8 cellular contexts compared by ENCODE assay signal in the genomic region with DNA sequence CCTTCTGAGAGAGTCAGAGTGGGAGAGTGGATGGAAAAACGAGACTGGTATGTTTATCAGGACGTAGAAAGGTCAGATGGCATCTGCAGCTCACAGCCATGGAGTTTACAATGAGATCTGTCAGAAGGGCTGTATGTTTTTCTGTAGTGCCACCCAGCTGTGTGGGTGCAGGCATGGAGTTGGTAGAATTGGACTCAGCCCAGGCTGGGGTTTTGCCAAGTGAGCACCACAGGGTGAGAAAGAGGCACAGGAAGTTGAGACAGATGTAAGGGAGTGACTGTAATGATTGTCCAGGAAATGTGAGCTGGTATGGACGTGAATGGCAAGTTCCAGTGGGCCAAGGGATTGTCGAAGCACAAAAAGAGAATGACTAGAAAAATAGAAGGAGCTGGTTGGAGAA. TPM values are rescaled to one million over a fixed set of nuclear protein-coding genes. Genes with fewer than 3 reads are reported as not detected.
DNase-seq lines count a peak whose midpoint lies in the region; ATAC-seq, FAIRE-seq and TF ChIP-seq lines count a peak whose summit lies in the region.

No MANE protein-coding gene starts in this region.

- peaks cover 54 to 56% of the 10 kb centered on the region in 2 experiments for H3K4me1 ChIP-seq in neutrophil (ENCODE audit: control insufficient read depth in 1 of 2, insufficient read depth in 1 of 2, low read depth in 1 of 2, low read length in 1 of 2)

- no peaks in the 10 kb centered on the region for H3K27me3 ChIP-seq in neutrophil

- peaks cover 58% of the 10 kb centered on the region for H3K4me1 Mint-ChIP-seq in central memory CD8-positive, alpha-beta T cell

- FAIRE-seq in GM19239 (lab: Jason Lieb, UNC) = no peak

- peak; percentile 40 for ATAC-seq in central memory CD8-positive, alpha-beta T cell (replicated peaks; ENCODE audit: extremely low read depth, poor library complexity, severe bottlenecking)
- no peak for ATAC-seq in omental fat pad (ENCODE audit: low FRiP score)

- H3K4me3 Mint-ChIP-seq in central memory CD8-positive, alpha-beta T cell = peak overlapping the region; percentile 17

- TF ChIP-seq CTCF in neutrophil (IDR thresholded peaks at IDR 0.05) (no peak), omental fat pad (IDR thresholded peaks at IDR 0.05) (no peak)

- no peak overlapping the region for H3K4me3 ChIP-seq in neutrophil (ENCODE audit: low read depth in 1 of 2, low read length in 1 of 2)

- no peaks in the 10 kb centered on the region for H3K27me3 Mint-ChIP-seq in central memory CD8-positive, alpha-beta T cell

- peak overlapping the region; percentile 62 for H3K27ac ChIP-seq in neutrophil

- peak; percentile 83 for DNase-seq in HT-29 (ENCODE audit: low spot score)
- peak; percentile 70 for DNase-seq in SKM-1 treated with dmso at 0.1 percent for 144 hours (lab: John Stamatoyannopoulos, UW; ENCODE audit: unreplicated experiment)
- peak in 1 of 2 donors; percentile 58 for DNase-seq in central memory CD8-positive, alpha-beta T cell (ENCODE audit: low spot score in 2 of 2)
- DNase-seq in DMS153 (lab: John Stamatoyannopoulos, UW) = no peak
- no peak for DNase-seq in NCI-H82 treated with DMSO at 0.1 percent for 48 hours (lab: John Stamatoyannopoulos, UW; ENCODE audit: unreplicated experiment)
- no peak for DNase-seq in omental fat pad (ENCODE audit: low spot score)
- no peak for DNase-seq in GM19239 (ENCODE audit: insufficient read length, low spot score)

- no peaks in the 10 kb centered on the region for H3K9me3 ChIP-seq in neutrophil

- peaks cover 1% of the 10 kb centered on the region for H3K36me3 Mint-ChIP-seq in central memory CD8-positive, alpha-beta T cell (ENCODE audit: insufficient read depth)

- no peaks in the 10 kb centered on the region for H3K9me3 Mint-ChIP-seq in central memory CD8-positive, alpha-beta T cell

- H3K27ac Mint-ChIP-seq in central memory CD8-positive, alpha-beta T cell (ENCODE audit: low read depth) = peak overlapping the region; percentile 47

- H3K36me3 ChIP-seq in neutrophil = no peaks in the 10 kb centered on the region

RNA-seq across cellular contexts. Expression of a gene that starts 9.1 kb away (rescaled TPM):
- 116 and 148 TPM in 2 replicates for total RNA-seq in HT-29 (2014; rRNA removed; shearing (Covaris generic))
- 100 to 1,000 TPM in 1 of 4 donors, 10 to 100 TPM in 3; 48.2 to 138 (median 62.8) TPM for total RNA-seq in omental fat pad

RNA-seq across cellular contexts. Expression of a gene that starts 9.6 kb away (rescaled TPM):
- total RNA-seq in HT-29 (2014; rRNA removed; shearing (Covaris generic)) = 13.2 and 17.6 TPM in 2 replicates
- 1 to 10 TPM in 1 of 4 donors, under 1 TPM in 3; 0.56 to 1.2 (median 0.77) TPM for total RNA-seq in omental fat pad

RNA-seq across cellular contexts. Expression of a gene that starts 36.6 kb away (rescaled TPM):
- total RNA-seq in HT-29 (2014; rRNA removed; shearing (Covaris generic)) = 54.3 and 65.6 TPM in 2 replicates
- under 1 TPM in 2 of 4 donors, not detected in 2; 0.13 to 0.46 TPM for total RNA-seq in omental fat pad

RNA-seq across cellular contexts. Expression of a gene that starts 56.2 kb away (rescaled TPM):
- total RNA-seq in HT-29 (2014; rRNA removed; shearing (Covaris generic)) = 2.8 and 3.0 TPM in 2 replicates
- under 1 TPM in 2 of 4 donors, not detected in 2; 0.24 to 0.79 TPM for total RNA-seq in omental fat pad

Comparison
In these comparisons a context has a peak if more than half of its experiments do, and no peak if none do; other contexts are left out.
1. DNase-seq: peak in HT-29 (single experiment) and SKM-1 treated with dmso at 0.1 percent for 144 hours (single experiment); none in DMS153 (single experiment), NCI-H82 treated with DMSO at 0.1 percent for 48 hours (single experiment), omental fat pad (single experiment) and GM19239 (single experiment).
2. RNA of a gene that starts 36.6 kb away (total RNA-seq): 54.3 to 65.6 TPM in HT-29; 0.13 to 0.46 TPM in omental fat pad; every median in the first group is over 10 times any median in the second.